14 cellular contexts compared by ENCODE assay signal in the genomic region with DNA sequence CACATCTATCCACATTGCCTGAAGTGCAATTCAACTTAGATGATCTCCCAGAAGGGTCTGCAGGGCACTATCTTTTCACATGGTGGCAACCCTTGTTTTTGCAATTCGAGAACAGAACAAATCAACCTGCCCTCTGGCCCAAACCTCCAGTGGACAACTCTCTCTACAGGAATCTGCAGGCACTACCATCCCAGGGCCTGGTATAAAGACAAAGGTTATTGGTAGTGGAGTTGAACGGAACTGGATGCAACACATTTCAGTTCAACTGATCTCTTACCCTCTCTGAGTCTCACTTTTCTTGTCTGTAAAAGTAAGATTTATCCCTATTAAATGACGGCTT.
"Had no signal": no experiment of that assay in that cellular context is flagged by ENCODE, and none has a peak within 500 bp of the region (broad histone marks: within the 10 kb centered on the region; RNA-seq: fewer than 3 reads in every experiment).

No MANE protein-coding gene starts in this region.

- DNase-seq: activated CD4-positive, alpha-beta T cell treated with anti-CD3 and anti-CD28 coated beads for 1 hour; activated CD4-positive, alpha-beta T cell treated with anti-CD3 and anti-CD28 coated beads, Interleukin-2, amount 50 U/mL, for 4 hours; activated gamma-delta T cell; effector CD8-positive, alpha-beta T cell; kidney; left lung; occipital lobe; stimulated activated CD4-positive, alpha-beta T cell treated with anti-CD3 and anti-CD28 coated beads, Interleukin-2, amount 100 ng/mL, for 24 hours; stimulated activated naive CD4-positive, alpha-beta T cell treated with Interleukin-2 at 50 U/mL for 16 hours; substantia nigra; transverse colon had no signal

- H3K4me1 ChIP-seq: left lung, transverse colon had no signal

- H3K27ac ChIP-seq: hepatocyte, left lung, transverse colon had no signal

- H3K9me3 Mint-ChIP-seq: activated naive CD4-positive, alpha-beta T cell treated with anti-CD3 and anti-CD28 coated beads, Interleukin-2, amount 50 U/mL, for 24 hours; dendritic cell treated with granulocyte-macrophage colony-stimulating factor and Interleukin-4, amounts not matched to agents 40 ng/mL and 50 ng/mL, for 4 days had no signal

- H3K4me3 Mint-ChIP-seq: activated naive CD4-positive, alpha-beta T cell treated with anti-CD3 and anti-CD28 coated beads, Interleukin-2, amount 50 U/mL, for 24 hours; dendritic cell treated with granulocyte-macrophage colony-stimulating factor and Interleukin-4, amounts not matched to agents 40 ng/mL and 50 ng/mL, for 4 days had no signal

- H3K4me1 Mint-ChIP-seq: activated naive CD4-positive, alpha-beta T cell treated with anti-CD3 and anti-CD28 coated beads, Interleukin-2, amount 50 U/mL, for 24 hours had no signal

- H3K4me3 ChIP-seq: hepatocyte, left lung, transverse colon had no signal

- H3K27ac Mint-ChIP-seq: activated naive CD4-positive, alpha-beta T cell treated with anti-CD3 and anti-CD28 coated beads, Interleukin-2, amount 50 U/mL, for 24 hours; dendritic cell treated with granulocyte-macrophage colony-stimulating factor and Interleukin-4, amounts not matched to agents 40 ng/mL and 50 ng/mL, for 4 days had no signal

- H3K27me3 ChIP-seq: hepatocyte, left lung, transverse colon had no signal

- H3K27me3 Mint-ChIP-seq: dendritic cell treated with granulocyte-macrophage colony-stimulating factor and Interleukin-4, amounts not matched to agents 40 ng/mL and 50 ng/mL, for 4 days had no signal

- H3K36me3 Mint-ChIP-seq: activated naive CD4-positive, alpha-beta T cell treated with anti-CD3 and anti-CD28 coated beads, Interleukin-2, amount 50 U/mL, for 24 hours had no signal

- H3K9me3 ChIP-seq: left lung, transverse colon had no signal

- H3K36me3 ChIP-seq: left lung, transverse colon had no signal
